1 cellular context compared by ENCODE assay signal in the genomic region with DNA sequence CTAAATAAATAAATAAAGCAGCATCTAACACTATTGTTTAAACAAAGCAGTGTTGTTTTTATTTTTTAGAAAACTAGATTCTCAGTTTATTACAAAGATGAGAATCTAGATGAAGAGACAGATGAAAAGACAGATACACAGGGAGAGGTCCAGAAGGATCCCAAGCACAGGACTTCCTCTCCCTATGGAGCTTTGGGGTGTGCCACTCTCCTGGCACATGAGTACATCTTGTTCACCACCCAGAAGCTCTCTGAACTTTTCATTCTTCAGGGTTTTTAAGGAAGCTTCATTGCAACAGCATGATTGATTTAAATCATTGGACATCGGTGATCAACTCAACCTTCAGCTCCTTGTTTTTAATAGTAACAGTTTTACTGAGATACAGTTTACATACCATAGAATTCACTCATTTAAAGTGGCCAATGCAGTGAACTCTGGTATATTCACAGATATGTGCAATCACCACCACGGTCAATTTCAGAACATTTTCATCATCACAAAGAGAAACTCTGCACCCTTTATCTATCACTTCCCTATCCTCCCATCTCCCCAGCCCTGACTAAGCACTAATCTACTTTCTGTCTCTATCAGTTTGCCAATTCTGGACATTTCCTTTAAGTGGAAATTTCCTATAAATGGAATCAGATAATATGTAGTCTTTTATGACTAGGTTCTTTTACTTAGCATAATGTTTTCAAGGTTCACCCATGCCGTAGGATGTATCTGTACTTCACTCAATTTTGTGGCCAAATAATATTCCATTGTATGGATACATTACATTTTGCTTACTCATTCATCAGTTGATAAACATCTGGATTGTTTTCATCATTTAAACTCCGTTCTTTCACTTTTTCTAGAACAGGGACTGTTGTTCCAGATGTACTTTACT.
TF ChIP-seq lines count a peak whose summit lies in the region.

No MANE protein-coding gene starts in this region.

TF ChIP-seq in K562, 482 proteins besides CTCF, POLR2A, EP300 and RAD21 (continued from another document and continues in another):
- TF ChIP-seq, protein P1, sequence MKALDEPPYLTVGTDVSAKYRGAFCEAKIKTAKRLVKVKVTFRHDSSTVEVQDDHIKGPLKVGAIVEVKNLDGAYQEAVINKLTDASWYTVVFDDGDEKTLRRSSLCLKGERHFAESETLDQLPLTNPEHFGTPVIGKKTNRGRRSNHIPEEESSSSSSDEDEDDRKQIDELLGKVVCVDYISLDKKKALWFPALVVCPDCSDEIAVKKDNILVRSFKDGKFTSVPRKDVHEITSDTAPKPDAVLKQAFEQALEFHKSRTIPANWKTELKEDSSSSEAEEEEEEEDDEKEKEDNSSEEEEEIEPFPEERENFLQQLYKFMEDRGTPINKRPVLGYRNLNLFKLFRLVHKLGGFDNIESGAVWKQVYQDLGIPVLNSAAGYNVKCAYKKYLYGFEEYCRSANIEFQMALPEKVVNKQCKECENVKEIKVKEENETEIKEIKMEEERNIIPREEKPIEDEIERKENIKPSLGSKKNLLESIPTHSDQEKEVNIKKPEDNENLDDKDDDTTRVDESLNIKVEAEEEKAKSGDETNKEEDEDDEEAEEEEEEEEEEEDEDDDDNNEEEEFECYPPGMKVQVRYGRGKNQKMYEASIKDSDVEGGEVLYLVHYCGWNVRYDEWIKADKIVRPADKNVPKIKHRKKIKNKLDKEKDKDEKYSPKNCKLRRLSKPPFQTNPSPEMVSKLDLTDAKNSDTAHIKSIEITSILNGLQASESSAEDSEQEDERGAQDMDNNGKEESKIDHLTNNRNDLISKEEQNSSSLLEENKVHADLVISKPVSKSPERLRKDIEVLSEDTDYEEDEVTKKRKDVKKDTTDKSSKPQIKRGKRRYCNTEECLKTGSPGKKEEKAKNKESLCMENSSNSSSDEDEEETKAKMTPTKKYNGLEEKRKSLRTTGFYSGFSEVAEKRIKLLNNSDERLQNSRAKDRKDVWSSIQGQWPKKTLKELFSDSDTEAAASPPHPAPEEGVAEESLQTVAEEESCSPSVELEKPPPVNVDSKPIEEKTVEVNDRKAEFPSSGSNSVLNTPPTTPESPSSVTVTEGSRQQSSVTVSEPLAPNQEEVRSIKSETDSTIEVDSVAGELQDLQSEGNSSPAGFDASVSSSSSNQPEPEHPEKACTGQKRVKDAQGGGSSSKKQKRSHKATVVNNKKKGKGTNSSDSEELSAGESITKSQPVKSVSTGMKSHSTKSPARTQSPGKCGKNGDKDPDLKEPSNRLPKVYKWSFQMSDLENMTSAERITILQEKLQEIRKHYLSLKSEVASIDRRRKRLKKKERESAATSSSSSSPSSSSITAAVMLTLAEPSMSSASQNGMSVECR (CRISPR knock-in tag; IDR thresholded peaks at IDR 0.05): no peak
- peak; percentile 43; the same call in 1 of the 2 replicates for TF ChIP-seq CTBP1 (IDR thresholded peaks at IDR 0.05; ENCODE audit: borderline replicate concordance)
- TF ChIP-seq, protein P2, sequence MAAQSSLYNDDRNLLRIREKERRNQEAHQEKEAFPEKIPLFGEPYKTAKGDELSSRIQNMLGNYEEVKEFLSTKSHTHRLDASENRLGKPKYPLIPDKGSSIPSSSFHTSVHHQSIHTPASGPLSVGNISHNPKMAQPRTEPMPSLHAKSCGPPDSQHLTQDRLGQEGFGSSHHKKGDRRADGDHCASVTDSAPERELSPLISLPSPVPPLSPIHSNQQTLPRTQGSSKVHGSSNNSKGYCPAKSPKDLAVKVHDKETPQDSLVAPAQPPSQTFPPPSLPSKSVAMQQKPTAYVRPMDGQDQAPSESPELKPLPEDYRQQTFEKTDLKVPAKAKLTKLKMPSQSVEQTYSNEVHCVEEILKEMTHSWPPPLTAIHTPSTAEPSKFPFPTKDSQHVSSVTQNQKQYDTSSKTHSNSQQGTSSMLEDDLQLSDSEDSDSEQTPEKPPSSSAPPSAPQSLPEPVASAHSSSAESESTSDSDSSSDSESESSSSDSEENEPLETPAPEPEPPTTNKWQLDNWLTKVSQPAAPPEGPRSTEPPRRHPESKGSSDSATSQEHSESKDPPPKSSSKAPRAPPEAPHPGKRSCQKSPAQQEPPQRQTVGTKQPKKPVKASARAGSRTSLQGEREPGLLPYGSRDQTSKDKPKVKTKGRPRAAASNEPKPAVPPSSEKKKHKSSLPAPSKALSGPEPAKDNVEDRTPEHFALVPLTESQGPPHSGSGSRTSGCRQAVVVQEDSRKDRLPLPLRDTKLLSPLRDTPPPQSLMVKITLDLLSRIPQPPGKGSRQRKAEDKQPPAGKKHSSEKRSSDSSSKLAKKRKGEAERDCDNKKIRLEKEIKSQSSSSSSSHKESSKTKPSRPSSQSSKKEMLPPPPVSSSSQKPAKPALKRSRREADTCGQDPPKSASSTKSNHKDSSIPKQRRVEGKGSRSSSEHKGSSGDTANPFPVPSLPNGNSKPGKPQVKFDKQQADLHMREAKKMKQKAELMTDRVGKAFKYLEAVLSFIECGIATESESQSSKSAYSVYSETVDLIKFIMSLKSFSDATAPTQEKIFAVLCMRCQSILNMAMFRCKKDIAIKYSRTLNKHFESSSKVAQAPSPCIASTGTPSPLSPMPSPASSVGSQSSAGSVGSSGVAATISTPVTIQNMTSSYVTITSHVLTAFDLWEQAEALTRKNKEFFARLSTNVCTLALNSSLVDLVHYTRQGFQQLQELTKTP (IDR thresholded peaks at IDR 0.05; ENCODE audit: low read depth in 1 of 2, partially characterized antibody in 2 of 2): peak; percentile 13 to 30
- peak; percentile 79; the same call in 1 of the 2 replicates for TF ChIP-seq MTA1 (IDR thresholded peaks at IDR 0.05; ENCODE audit: borderline replicate concordance)
- peak; percentile 26; the same call in 1 of the 2 replicates for TF ChIP-seq FOXJ2 (tag; IDR thresholded peaks at IDR 0.05)
- TF ChIP-seq MAFK (IDR thresholded peaks at IDR 0.05; ENCODE audit: low read length): peak; percentile 55
- no peak for TF ChIP-seq TCFL5 (CRISPR knock-in tag; conservative IDR thresholded peaks at IDR 0.05)
- 0 out of 2 replicates have a peak, but pooled peaks have one; percentile 39 for TF ChIP-seq CXXC5 (CRISPR knock-in tag; IDR thresholded peaks at IDR 0.05)
- TF ChIP-seq, protein P3, sequence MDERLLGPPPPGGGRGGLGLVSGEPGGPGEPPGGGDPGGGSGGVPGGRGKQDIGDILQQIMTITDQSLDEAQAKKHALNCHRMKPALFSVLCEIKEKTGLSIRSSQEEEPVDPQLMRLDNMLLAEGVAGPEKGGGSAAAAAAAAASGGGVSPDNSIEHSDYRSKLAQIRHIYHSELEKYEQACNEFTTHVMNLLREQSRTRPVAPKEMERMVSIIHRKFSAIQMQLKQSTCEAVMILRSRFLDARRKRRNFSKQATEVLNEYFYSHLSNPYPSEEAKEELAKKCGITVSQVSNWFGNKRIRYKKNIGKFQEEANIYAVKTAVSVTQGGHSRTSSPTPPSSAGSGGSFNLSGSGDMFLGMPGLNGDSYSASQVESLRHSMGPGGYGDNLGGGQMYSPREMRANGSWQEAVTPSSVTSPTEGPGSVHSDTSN (CRISPR knock-in tag; IDR thresholded peaks at IDR 0.05; ENCODE audit: low read depth): no peak
- TF ChIP-seq, protein P3 (tag; conservative IDR thresholded peaks at IDR 0.05; ENCODE audit: low read depth): no peak
- peak; percentile 15; the same call in 1 of the 2 replicates for TF ChIP-seq MECOM (CRISPR knock-in tag; IDR thresholded peaks at IDR 0.05)
- no peak for TF ChIP-seq CHD1 (IDR thresholded peaks at IDR 0.05; ENCODE audit: low read length)
- TF ChIP-seq ZNF830 (CRISPR knock-in tag; IDR thresholded peaks at IDR 0.05): no peak
- no peak for TF ChIP-seq ZZZ3 (IDR thresholded peaks at IDR 0.05)
- peak; percentile 75; the same call in 1 of the 2 replicates for TF ChIP-seq ZNF766 (CRISPR knock-in tag; conservative IDR thresholded peaks at IDR 0.05)
- TF ChIP-seq ELF2 (CRISPR knock-in tag; IDR thresholded peaks at IDR 0.05): no peak
- TF ChIP-seq STAT5A (IDR thresholded peaks at IDR 0.05; ENCODE audit: borderline replicate concordance, low read length): no peak
- TF ChIP-seq, protein P4, sequence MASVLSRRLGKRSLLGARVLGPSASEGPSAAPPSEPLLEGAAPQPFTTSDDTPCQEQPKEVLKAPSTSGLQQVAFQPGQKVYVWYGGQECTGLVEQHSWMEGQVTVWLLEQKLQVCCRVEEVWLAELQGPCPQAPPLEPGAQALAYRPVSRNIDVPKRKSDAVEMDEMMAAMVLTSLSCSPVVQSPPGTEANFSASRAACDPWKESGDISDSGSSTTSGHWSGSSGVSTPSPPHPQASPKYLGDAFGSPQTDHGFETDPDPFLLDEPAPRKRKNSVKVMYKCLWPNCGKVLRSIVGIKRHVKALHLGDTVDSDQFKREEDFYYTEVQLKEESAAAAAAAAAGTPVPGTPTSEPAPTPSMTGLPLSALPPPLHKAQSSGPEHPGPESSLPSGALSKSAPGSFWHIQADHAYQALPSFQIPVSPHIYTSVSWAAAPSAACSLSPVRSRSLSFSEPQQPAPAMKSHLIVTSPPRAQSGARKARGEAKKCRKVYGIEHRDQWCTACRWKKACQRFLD (CRISPR knock-in tag; IDR thresholded peaks at IDR 0.05): no peak
- no peak for TF ChIP-seq PPARD (CRISPR knock-in tag; IDR thresholded peaks at IDR 0.05)
- no peak for TF ChIP-seq CHD2 (IDR thresholded peaks at IDR 0.05; ENCODE audit: low read depth, low read length)
- peak; percentile 90 for TF ChIP-seq MAFG (tag; conservative IDR thresholded peaks at IDR 0.05)
- TF ChIP-seq HDGF (IDR thresholded peaks at IDR 0.05): no peak
- no peak for TF ChIP-seq ZNF224 (CRISPR knock-in tag; IDR thresholded peaks at IDR 0.05)
- TF ChIP-seq, protein P5, sequence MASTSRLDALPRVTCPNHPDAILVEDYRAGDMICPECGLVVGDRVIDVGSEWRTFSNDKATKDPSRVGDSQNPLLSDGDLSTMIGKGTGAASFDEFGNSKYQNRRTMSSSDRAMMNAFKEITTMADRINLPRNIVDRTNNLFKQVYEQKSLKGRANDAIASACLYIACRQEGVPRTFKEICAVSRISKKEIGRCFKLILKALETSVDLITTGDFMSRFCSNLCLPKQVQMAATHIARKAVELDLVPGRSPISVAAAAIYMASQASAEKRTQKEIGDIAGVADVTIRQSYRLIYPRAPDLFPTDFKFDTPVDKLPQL (IDR thresholded peaks at IDR 0.05; ENCODE audit: extremely low read depth, insufficient read length): no peak
- no peak; the same call in none of the 2 replicates for TF ChIP-seq ZNF584 (CRISPR knock-in tag; IDR thresholded peaks at IDR 0.05; ENCODE audit: low read depth)
- TF ChIP-seq FOSL1 (tag; conservative IDR thresholded peaks at IDR 0.05): peak; percentile 86
- TF ChIP-seq SMARCC2 (IDR thresholded peaks at IDR 0.05; ENCODE audit: low read depth): peak; percentile 72; the same call in 1 of the 2 replicates
- TF ChIP-seq KAT8 (IDR thresholded peaks at IDR 0.05; ENCODE audit: low read depth): no peak
- TF ChIP-seq BMI1 (IDR thresholded peaks at IDR 0.05; ENCODE audit: low read length): no peak
- TF ChIP-seq POLR3A (IDR thresholded peaks at IDR 0.05; ENCODE audit: borderline replicate concordance, extremely low read depth, insufficient read depth, insufficient read length): no peak
- TF ChIP-seq, protein P6, sequence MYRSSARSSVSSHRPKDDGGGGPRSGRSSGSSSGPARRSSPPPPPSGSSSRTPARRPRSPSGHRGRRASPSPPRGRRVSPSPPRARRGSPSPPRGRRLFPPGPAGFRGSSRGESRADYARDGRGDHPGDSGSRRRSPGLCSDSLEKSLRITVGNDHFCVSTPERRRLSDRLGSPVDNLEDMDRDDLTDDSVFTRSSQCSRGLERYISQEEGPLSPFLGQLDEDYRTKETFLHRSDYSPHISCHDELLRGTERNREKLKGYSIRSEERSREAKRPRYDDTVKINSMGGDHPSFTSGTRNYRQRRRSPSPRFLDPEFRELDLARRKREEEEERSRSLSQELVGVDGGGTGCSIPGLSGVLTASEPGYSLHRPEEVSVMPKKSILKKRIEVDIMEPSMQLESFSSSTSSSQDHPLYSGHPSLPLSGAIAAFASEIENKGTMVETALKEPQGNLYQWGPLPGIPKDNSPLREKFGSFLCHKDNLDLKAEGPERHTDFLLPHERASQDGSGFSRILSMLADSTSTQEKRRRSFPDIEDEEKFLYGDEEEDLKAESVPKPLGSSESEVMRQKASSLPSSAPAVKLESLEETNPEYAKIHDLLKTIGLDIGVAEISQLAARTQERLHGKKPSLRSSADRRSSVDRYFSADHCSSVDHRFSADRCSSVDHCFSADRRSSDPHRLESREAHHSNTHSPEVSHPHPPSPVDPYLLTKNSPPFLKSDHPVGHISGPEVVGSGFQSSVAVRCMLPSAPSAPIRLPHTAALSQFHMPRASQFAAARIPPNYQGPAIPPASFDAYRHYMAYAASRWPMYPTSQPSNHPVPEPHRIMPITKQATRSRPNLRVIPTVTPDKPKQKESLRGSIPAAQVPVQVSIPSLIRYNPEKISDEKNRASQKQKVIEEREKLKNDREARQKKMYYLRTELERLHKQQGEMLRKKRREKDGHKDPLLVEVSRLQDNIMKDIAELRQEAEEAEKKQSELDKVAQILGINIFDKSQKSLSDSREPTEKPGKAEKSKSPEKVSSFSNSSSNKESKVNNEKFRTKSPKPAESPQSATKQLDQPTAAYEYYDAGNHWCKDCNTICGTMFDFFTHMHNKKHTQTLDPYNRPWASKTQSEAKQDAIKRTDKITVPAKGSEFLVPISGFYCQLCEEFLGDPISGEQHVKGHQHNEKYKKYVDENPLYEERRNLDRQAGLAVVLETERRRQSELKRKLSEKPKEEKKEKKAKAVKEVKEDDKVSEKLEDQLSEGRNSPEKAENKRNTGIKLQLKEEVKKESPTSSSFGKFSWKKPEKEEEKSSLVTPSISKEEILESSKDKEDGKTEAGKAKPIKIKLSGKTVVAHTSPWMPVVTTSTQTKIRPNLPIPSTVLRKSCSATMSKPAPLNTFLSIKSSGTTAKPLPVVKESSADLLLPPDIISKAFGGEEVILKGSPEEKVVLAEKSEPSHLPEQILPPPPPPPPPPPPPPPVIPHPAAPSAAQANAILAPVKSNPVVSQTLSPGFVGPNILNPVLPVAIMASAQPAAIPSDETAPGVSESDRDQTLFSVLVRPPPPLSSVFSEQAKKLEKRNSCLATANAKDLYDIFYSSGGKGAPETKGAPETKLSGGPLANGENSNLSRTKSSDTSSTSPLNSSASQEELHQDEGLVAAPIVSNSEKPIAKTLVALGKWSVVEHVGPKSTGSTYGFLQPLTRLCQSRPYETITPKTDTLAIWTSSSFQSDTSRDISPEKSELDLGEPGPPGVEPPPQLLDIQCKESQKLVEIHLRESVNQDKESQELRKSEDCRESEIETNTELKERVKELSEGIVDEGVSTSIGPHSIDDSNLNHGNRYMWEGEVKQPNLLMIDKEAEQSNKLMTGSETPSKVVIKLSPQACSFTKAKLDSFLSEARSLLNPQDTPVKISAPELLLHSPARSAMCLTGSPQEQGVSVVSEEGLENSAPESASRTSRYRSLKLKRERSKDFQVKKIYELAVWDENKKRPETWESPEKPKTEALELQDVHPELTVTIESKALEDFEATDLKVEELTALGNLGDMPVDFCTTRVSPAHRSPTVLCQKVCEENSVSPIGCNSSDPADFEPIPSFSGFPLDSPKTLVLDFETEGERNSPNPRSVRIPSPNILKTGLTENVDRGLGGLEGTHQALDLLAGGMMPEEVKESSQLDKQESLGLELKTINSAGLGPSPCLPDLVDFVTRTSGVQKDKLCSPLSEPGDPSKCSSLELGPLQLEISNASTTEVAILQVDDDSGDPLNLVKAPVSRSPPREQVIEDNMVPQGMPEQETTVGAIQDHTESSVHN (IDR thresholded peaks at IDR 0.05; ENCODE audit: borderline replicate concordance in 1 of 2, low read depth in 1 of 2): 0 out of 4 replicates have a peak, but pooled peaks of 1 of the 2 experiments have one; percentile 64
